Comparison of ENCODE assay signal across 22 cellular contexts in the genomic region with DNA sequence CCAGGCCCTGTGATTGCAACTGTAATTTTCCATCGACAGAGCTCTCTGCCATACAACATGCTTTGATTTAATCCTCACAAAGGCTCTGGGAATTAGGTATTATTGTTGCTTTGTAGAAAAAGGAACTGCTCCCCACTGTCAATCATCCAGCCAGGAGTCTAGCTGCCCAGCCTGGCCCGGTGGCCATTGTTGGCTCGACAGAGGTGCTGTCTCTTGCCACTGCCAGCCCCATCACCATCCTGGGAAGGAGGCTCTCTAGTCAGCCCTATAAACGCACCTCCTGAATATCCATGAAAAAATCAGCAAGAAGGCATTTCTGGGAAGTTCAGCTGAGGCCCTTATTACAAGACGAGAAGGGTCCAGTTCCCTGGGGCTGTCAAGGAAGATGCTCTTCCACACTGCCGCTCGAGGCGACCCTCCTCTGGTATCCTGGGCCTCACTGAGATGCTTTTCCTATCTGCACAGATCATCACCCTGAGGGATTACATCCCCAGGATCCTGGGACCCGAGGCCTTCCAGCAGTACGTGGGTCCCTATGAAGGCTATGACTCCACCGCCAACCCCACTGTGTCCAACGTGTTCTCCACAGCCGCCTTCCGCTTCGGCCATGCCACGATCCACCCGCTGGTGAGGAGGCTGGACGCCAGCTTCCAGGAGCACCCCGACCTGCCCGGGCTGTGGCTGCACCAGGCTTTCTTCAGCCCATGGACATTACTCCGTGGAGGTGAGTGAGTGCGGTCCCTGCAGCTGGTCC.
A peak's percentile ranks its signal among the peaks of the same experiment; 100 is the strongest.
DNase-seq lines count a peak whose midpoint lies in the region; ATAC-seq and TF ChIP-seq lines count a peak whose summit lies in the region.
"Had no signal": no experiment of that assay in that cellular context is flagged by ENCODE, and none has a peak within 500 bp of the region (broad histone marks: within the 10 kb centered on the region; RNA-seq: fewer than 3 reads in every experiment).

No MANE protein-coding gene starts in this region.

- intact Hi-C loops in left ventricle myocardium inferior (cut with micrococcal nuclease) (no loop called here), posterior vena cava (cut with DNase I) (no loop called here)

- no peak for TF ChIP-seq CTCF in right atrium auricular region (IDR thresholded peaks at IDR 0.05)
- no peak for TF ChIP-seq CTCF in left ventricle myocardium inferior (IDR thresholded peaks at IDR 0.05; ENCODE audit: borderline replicate concordance)

- DNase-seq in right atrium auricular region (ENCODE audit: low spot score) (peak; percentile 30), left ventricle myocardium inferior (no peak), islet precursor cell (peak; percentile 36), posterior vena cava (ENCODE audit: low spot score) (peak; percentile 74)
- DNase-seq in stimulated activated CD4-positive, alpha-beta T cell treated with anti-CD3 and anti-CD28 coated beads, Interleukin-2, amount 100 ng/mL, for 48 hours = no peak
- no peak for DNase-seq in activated CD4-positive, alpha-beta T cell treated with anti-CD3 and anti-CD28 coated beads, Interleukin-2, amount 50 U/mL, for 4 hours
- DNase-seq: Calu3, DMS79 treated with DMSO at 0.1 percent for 48 hours, GF-D8, Kasumi-1, NCI-H1092 treated with DMSO at 0.1 percent for 48 hours, NCI-H1436, NCI-H187, NCI-H2081 treated with DMSO at 0.1 percent for 48 hours, NCI-H2171, NCI-H226, NCI-H510A, NCI-H69, RPMI8226, SHP77 treated with DMSO at 0.1 percent for 48 hours had no signal

- H3K4me1 ChIP-seq in right atrium auricular region (no peaks in the 10 kb centered on the region), left ventricle myocardium inferior (no peaks in the 10 kb centered on the region)

- H3K27me3 ChIP-seq in right atrium auricular region = no peaks in the 10 kb centered on the region
- H3K27me3 ChIP-seq in left ventricle myocardium inferior (ENCODE audit: low read depth) = peaks cover 37% of the 10 kb centered on the region

- no peak overlapping the region for H3K27ac ChIP-seq in right atrium auricular region
- H3K27ac ChIP-seq in left ventricle myocardium inferior (replicated peaks) = no peak overlapping the region

- no peaks in the 10 kb centered on the region for H3K9me3 ChIP-seq in right atrium auricular region
- H3K9me3 ChIP-seq in left ventricle myocardium inferior (replicated peaks) = no peaks in the 10 kb centered on the region

- no peak overlapping the region for H3K4me3 ChIP-seq in right atrium auricular region
- H3K4me3 ChIP-seq in left ventricle myocardium inferior = no peak overlapping the region
- H3K4me3 ChIP-seq: K562 had no signal

- no peaks in the 10 kb centered on the region for H3K36me3 ChIP-seq in right atrium auricular region
- H3K36me3 ChIP-seq in left ventricle myocardium inferior = no peaks in the 10 kb centered on the region

- ATAC-seq in HG03354 (IDR thresholded peaks at IDR 0.05; ENCODE audit: poor library complexity, severe bottlenecking, unreplicated experiment) = no peak
- ATAC-seq: K562 had no signal

Comparison
In these comparisons a context has a peak if more than half of its experiments do, and no peak if none do; other contexts are left out.
1. DNase-seq: peak in right atrium auricular region (single experiment), islet precursor cell (single experiment) and posterior vena cava (single experiment); none in left ventricle myocardium inferior (single experiment), stimulated activated CD4-positive, alpha-beta T cell treated with anti-CD3 and anti-CD28 coated beads, Interleukin-2, amount 100 ng/mL, for 48 hours (0 of 2) and activated CD4-positive, alpha-beta T cell treated with anti-CD3 and anti-CD28 coated beads, Interleukin-2, amount 50 U/mL, for 4 hours (0 of 2).